Comparison of ENCODE assay signal across 9 cellular contexts in genomic region chr13:53782400-53783030, GRCh38.
DNase-seq lines count a peak whose midpoint lies in the region; ATAC-seq and TF ChIP-seq lines count a peak whose summit lies in the region.
"Had no signal": no experiment of that assay in that cellular context is flagged by ENCODE, and none has a peak within 500 bp of the region (broad histone marks: within the 10 kb centered on the region; RNA-seq: fewer than 3 reads in every experiment).

No MANE protein-coding gene starts in this region.

- no peak overlapping the region for H3K23ac ChIP-seq in neuronal stem cell (ENCODE audit: low read depth, low read length, poor library complexity)

- no peak overlapping the region for H2BK5ac ChIP-seq in neuronal stem cell (ENCODE audit: low read length)

- no peak overlapping the region for H2AK5ac ChIP-seq in neuronal stem cell (ENCODE audit: low read depth, low read length)

- WGBS in neuronal stem cell (ENCODE audit: extremely low coverage in 2 of 2, insufficient read length in 2 of 2, insufficient replicate concordance in 1 of 2), 2 donors: no CpG with 5 or more reads among the region's 10 CpGs

- H3K36me3 ChIP-seq in neuronal stem cell (replicated peaks in 1 of 2; ENCODE audit: control insufficient read depth in 2 of 2, insufficient read depth in 2 of 2, low read length in 2 of 2): no peaks in the 10 kb centered on the region

- peaks cover 1% of the 10 kb centered on the region for H3K9me3 Mint-ChIP-seq in activated naive CD8-positive, alpha-beta T cell treated with anti-CD3 and anti-CD28 coated beads for 36 hours

- H3K4me2 ChIP-seq in neuronal stem cell (ENCODE audit: insufficient read depth, low read length, poor library complexity, severe bottlenecking): no peak overlapping the region

- no peaks in the 10 kb centered on the region for H3K9me3 ChIP-seq in neuronal stem cell (replicated peaks in 1 of 2; ENCODE audit: control insufficient read depth in 2 of 2, insufficient read depth in 1 of 2, low read depth in 1 of 2, low read length in 2 of 2)

- peaks cover 3 to 6% of the 10 kb centered on the region in 2 donors for H3K4me1 ChIP-seq in neuronal stem cell (ENCODE audit: control insufficient read depth in 2 of 2, insufficient read depth in 1 of 2, low read depth in 1 of 2, low read length in 2 of 2)

- no peaks in the 10 kb centered on the region for H3K27me3 ChIP-seq in neuronal stem cell (ENCODE audit: control insufficient read depth in 3 of 3, insufficient read depth in 3 of 3, low read depth in 1 of 3, low read length in 3 of 3)

- no peak overlapping the region for H4K91ac ChIP-seq in neuronal stem cell (ENCODE audit: low read depth, low read length, poor library complexity)

- H4K8ac ChIP-seq in neuronal stem cell (ENCODE audit: low read depth, low read length): no peak overlapping the region

- H3K36me3 Mint-ChIP-seq in activated naive CD8-positive, alpha-beta T cell treated with anti-CD3 and anti-CD28 coated beads for 36 hours: no peaks in the 10 kb centered on the region

- H3K27ac Mint-ChIP-seq in activated naive CD8-positive, alpha-beta T cell treated with anti-CD3 and anti-CD28 coated beads for 36 hours: no peak overlapping the region

- intact Hi-C loops in Right ventricle myocardium inferior (cut with DNase I) (no loop called here), cardiac septum (cut with DNase I) (no loop called here)

- peak; percentile 23 for ATAC-seq in Right ventricle myocardium inferior
- ATAC-seq in HG02798 (IDR thresholded peaks at IDR 0.05; ENCODE audit: poor library complexity, unreplicated experiment): peak; percentile 82

- no peak overlapping the region for H3K4ac ChIP-seq in neuronal stem cell (ENCODE audit: low read length)

- H3K18ac ChIP-seq in neuronal stem cell (ENCODE audit: low read length): no peak overlapping the region

- peak; percentile 79 for TF ChIP-seq CTCF in fibroblast of pulmonary artery (IDR thresholded peaks at IDR 0.05; ENCODE audit: low read length, missing control alignments)

- no peak overlapping the region for H2BK15ac ChIP-seq in neuronal stem cell (ENCODE audit: low read length)

- H3K4me3 ChIP-seq in fibroblast of pulmonary artery (replicated peaks; ENCODE audit: low read depth, low read length): peak overlapping the region; percentile 27
- peak overlapping the region in 1 of 2 donors; percentile 36 for H3K4me3 ChIP-seq in neuronal stem cell (ENCODE audit: low read length in 2 of 2)

- no peak overlapping the region for H3K14ac ChIP-seq in neuronal stem cell (ENCODE audit: low read length)

- H3K4me1 Mint-ChIP-seq in activated naive CD8-positive, alpha-beta T cell treated with anti-CD3 and anti-CD28 coated beads for 36 hours: peaks cover 2% of the 10 kb centered on the region

- no peak overlapping the region for H3K9ac ChIP-seq in neuronal stem cell (ENCODE audit: low read depth, low read length, poor library complexity)

- peak overlapping the region; percentile 86 for H2AFZ ChIP-seq in neuronal stem cell (ENCODE audit: low read length)

- H3K4me3 Mint-ChIP-seq in activated naive CD8-positive, alpha-beta T cell treated with anti-CD3 and anti-CD28 coated beads for 36 hours: no peak overlapping the region

- no peak overlapping the region for H2BK120ac ChIP-seq in neuronal stem cell (ENCODE audit: low read depth, low read length)

- peaks cover 3% of the 10 kb centered on the region for H3K79me1 ChIP-seq in neuronal stem cell (ENCODE audit: low read depth, low read length)

- DNase-seq in Right ventricle myocardium inferior (ENCODE audit: missing footprints) (no peak), cardiac septum (ENCODE audit: low spot score) (no peak), NCI-H1436 treated with DMSO at 0.1 percent for 48 hours (lab: John Stamatoyannopoulos, UW) (peak; percentile 28), SKM-1 treated with dmso at 0.1 percent for 144 hours (lab: John Stamatoyannopoulos, UW; ENCODE audit: unreplicated experiment) (peak; percentile 49), fibroblast of pulmonary artery (ENCODE audit: low read depth) (peak; percentile 66), neuronal stem cell (ENCODE audit: low spot score) (peak; percentile 63)
- no peak for DNase-seq in activated naive CD8-positive, alpha-beta T cell treated with anti-CD3 and anti-CD28 coated beads for 36 hours
- DNase-seq: left cardiac atrium had no signal

- H3K27me3 Mint-ChIP-seq in activated naive CD8-positive, alpha-beta T cell treated with anti-CD3 and anti-CD28 coated beads for 36 hours: no peaks in the 10 kb centered on the region

- no peak overlapping the region for H3K27ac ChIP-seq in neuronal stem cell (replicated peaks; ENCODE audit: low read length)

- H2BK12ac ChIP-seq in neuronal stem cell (ENCODE audit: low read length): no peak overlapping the region

Comparison
In these comparisons a context has a peak if more than half of its experiments do, and no peak if none do; other contexts are left out.
1. DNase-seq: peak in NCI-H1436 treated with DMSO at 0.1 percent for 48 hours (single experiment), SKM-1 treated with dmso at 0.1 percent for 144 hours (single experiment), fibroblast of pulmonary artery (single experiment) and neuronal stem cell (single experiment); none in Right ventricle myocardium inferior (single experiment), cardiac septum (single experiment) and activated naive CD8-positive, alpha-beta T cell treated with anti-CD3 and anti-CD28 coated beads for 36 hours (single experiment).